26 cellular contexts compared by ENCODE assay signal in the genomic region with DNA sequence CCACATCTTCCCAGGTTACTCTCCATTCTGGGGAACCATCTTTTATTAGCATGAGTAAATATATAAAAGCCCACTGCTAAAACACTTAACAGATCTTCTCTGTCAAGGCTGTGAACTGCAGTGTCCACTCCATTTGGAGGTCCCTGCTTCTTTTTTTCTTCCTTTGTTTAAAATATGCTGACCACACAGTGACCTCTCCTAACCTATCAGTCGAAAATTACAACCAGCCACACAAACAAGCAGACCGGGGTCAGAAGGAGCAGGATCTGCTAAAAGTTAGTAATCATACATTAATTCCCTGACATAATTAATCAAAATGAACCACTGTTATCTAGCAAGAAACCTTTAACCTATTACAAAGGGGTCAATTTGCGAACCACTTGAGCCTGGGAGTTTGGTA.
"Had no signal": no experiment of that assay in that cellular context is flagged by ENCODE, and none has a peak within 500 bp of the region (broad histone marks: within the 10 kb centered on the region; RNA-seq: fewer than 3 reads in every experiment).

No MANE protein-coding gene starts in this region.

- H3K4me1 Mint-ChIP-seq: naive thymus-derived CD8-positive, alpha-beta T cell; stimulated activated naive B cell treated with anti-CD40 and anti-IgM and Interleukin-4, amounts not matched to agents 10 μg/mL and 1 μg/mL and 100 μg/mL, for 72 hours had no signal

- H3K27me3 ChIP-seq: left lung, neutrophil, right atrium auricular region, right lobe of liver, stomach, testis, thyroid gland, transverse colon, upper lobe of right lung had no signal

- H3K4me3 ChIP-seq: left lung, lung, right atrium auricular region, right lobe of liver, smooth muscle cell, stomach, testis, thyroid gland, transverse colon, upper lobe of right lung had no signal

- H3K36me3 Mint-ChIP-seq: naive thymus-derived CD8-positive, alpha-beta T cell; stimulated activated naive B cell treated with anti-CD40 and anti-IgM and Interleukin-4, amounts not matched to agents 10 μg/mL and 1 μg/mL and 100 μg/mL, for 72 hours had no signal

- DNase-seq: head of caudate nucleus; hippocampal formation; kidney glomerular epithelial cell; left cardiac atrium; left lung; naive thymus-derived CD8-positive, alpha-beta T cell; nephron progenitor cell; occipital lobe; right lobe of liver; stimulated activated CD4-positive, alpha-beta T cell treated with anti-CD3 and anti-CD28 coated beads, Interleukin-1b, Interleukin-23, amount 100 ng/mL, for 48 hours; stimulated activated CD4-positive, alpha-beta T cell treated with anti-CD3 and anti-CD28 coated beads, Interleukin-2, amount 100 ng/mL, for 48 hours; stimulated activated naive B cell treated with anti-CD40 and anti-IgM and Interleukin-4, amounts not matched to agents 10 μg/mL and 1 μg/mL and 100 μg/mL, for 72 hours; stimulated activated naive CD8-positive, alpha-beta T cell treated with anti-CD3 and anti-CD28 coated beads, Interleukin-15, Interleukin-2, amounts not matched to agents 100 U/mL and 50 U/mL, for 24 hours; stomach; testis; thyroid gland; transverse colon; upper lobe of right lung had no signal

- H3K9me3 Mint-ChIP-seq: naive thymus-derived CD8-positive, alpha-beta T cell; stimulated activated naive B cell treated with anti-CD40 and anti-IgM and Interleukin-4, amounts not matched to agents 10 μg/mL and 1 μg/mL and 100 μg/mL, for 72 hours had no signal

- H3K4me2 ChIP-seq: smooth muscle cell had no signal

- H3K27me3 Mint-ChIP-seq: stimulated activated naive B cell treated with anti-CD40 and anti-IgM and Interleukin-4, amounts not matched to agents 10 μg/mL and 1 μg/mL and 100 μg/mL, for 72 hours had no signal

- H3K4me3 Mint-ChIP-seq: naive thymus-derived CD8-positive, alpha-beta T cell; nephron progenitor cell; stimulated activated naive B cell treated with anti-CD40 and anti-IgM and Interleukin-4, amounts not matched to agents 10 μg/mL and 1 μg/mL and 100 μg/mL, for 72 hours had no signal

- H2AFZ ChIP-seq: parathyroid adenoma had no signal

- H3K4me1 ChIP-seq: left lung, parathyroid adenoma, right atrium auricular region, right lobe of liver, stomach, testis, thyroid gland, transverse colon, upper lobe of right lung had no signal

- H3K9ac ChIP-seq: parathyroid adenoma had no signal

- ATAC-seq: left cardiac atrium; left lung; naive thymus-derived CD8-positive, alpha-beta T cell; right lobe of liver; stimulated activated naive B cell treated with anti-CD40 and anti-IgM and Interleukin-4, amounts not matched to agents 10 μg/mL and 1 μg/mL and 100 μg/mL, for 72 hours; stimulated activated naive CD8-positive, alpha-beta T cell treated with anti-CD3 and anti-CD28 coated beads, Interleukin-15, Interleukin-2, amounts not matched to agents 100 U/mL and 50 U/mL, for 24 hours; upper lobe of right lung had no signal

- H3K27ac Mint-ChIP-seq: naive thymus-derived CD8-positive, alpha-beta T cell; nephron progenitor cell; progenitor cell of endocrine pancreas; stimulated activated naive B cell treated with anti-CD40 and anti-IgM and Interleukin-4, amounts not matched to agents 10 μg/mL and 1 μg/mL and 100 μg/mL, for 72 hours had no signal

- H3K9me3 ChIP-seq: left lung, neutrophil, right atrium auricular region, right lobe of liver, stomach, testis, thyroid gland, transverse colon, upper lobe of right lung had no signal

- FAIRE-seq: keratinocyte, urothelium cell line had no signal

- H3K36me3 ChIP-seq: left lung, neutrophil, right atrium auricular region, right lobe of liver, stomach, thyroid gland, transverse colon, upper lobe of right lung had no signal

- H3K27ac ChIP-seq: left lung, neutrophil, parathyroid adenoma, right atrium auricular region, right lobe of liver, stomach, testis, thyroid gland, transverse colon, upper lobe of right lung had no signal
